In genomic region chr19:39309305-39309670, GRCh38 we compare ENCODE assay signal across 6 cellular contexts. TPM values are rescaled to one million over a fixed set of nuclear protein-coding genes. Genes with fewer than 3 reads are reported as not detected.
"Had no signal": no experiment of that assay in that cellular context is flagged by ENCODE, and none has a peak within 500 bp of the region (broad histone marks: within the 10 kb centered on the region; RNA-seq: fewer than 3 reads in every experiment).

No MANE protein-coding gene starts in this region.

RNA-seq across cellular contexts. Expression of gene LRFN1, which starts 11.4 kb away (rescaled TPM):
- total RNA-seq: SJSA1 had no signal

RNA-seq across cellular contexts. Expression of gene IFNL1, which starts 13.1 kb away (rescaled TPM):
- total RNA-seq: M059J, PC-3, Peyer's patch, Right ventricle myocardium superior, SJSA1 had no signal
- polyA plus RNA-seq: SK-N-SH had no signal

RNA-seq across cellular contexts. Expression of gene IFNL2, which starts 41.1 kb away (rescaled TPM):
- total RNA-seq: M059J, PC-3, Peyer's patch, Right ventricle myocardium superior, SJSA1 had no signal
- polyA plus RNA-seq: SK-N-SH had no signal
